Comparison of ENCODE assay signal across 22 cellular contexts in the genomic region with DNA sequence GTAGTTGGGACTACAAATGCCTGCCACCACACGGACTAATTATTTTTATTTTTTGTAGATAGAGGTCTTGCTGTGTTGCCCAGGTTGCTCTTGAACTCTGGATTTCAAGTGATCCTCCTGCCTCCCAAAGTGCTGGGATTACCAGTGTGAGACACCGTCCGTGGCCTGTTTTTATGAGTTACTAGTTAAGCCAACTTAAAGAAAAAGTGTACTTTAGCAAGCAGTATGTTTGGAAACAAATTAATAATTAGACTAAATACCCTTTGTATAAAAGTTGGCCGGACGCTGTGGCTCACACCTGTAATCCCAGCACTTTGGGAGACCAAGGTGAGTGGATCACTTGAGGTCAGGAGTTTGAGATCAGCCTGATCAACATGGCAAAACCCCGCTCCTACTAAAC. TPM values are rescaled to one million over a fixed set of nuclear protein-coding genes. Genes with fewer than 3 reads are reported as not detected.
DNase-seq lines count a peak whose midpoint lies in the region; ATAC-seq and TF ChIP-seq lines count a peak whose summit lies in the region.
"Had no signal": no experiment of that assay in that cellular context is flagged by ENCODE, and none has a peak within 500 bp of the region (broad histone marks: within the 10 kb centered on the region; RNA-seq: fewer than 3 reads in every experiment).

No MANE protein-coding gene starts in this region.

- no peaks in the 10 kb centered on the region for H3K4me1 Mint-ChIP-seq in CD4-positive, alpha-beta T cell (ENCODE audit: low read depth)
- H3K4me1 Mint-ChIP-seq: CD4-positive, CD25-positive, alpha-beta regulatory T cell had no signal

- H3K23ac ChIP-seq in trophoblast cell (ENCODE audit: low read length) = no peak overlapping the region

- WGBS in trophoblast cell (ENCODE audit: extremely low coverage, insufficient coverage, insufficient read length) = no CpG with 5 or more reads among the region's 6 CpGs

- intact Hi-C loops in CD4-positive, alpha-beta T cell (cut with DNase I, micrococcal nuclease) = no loop called here

- H3K27ac ChIP-seq in trophoblast cell (ENCODE audit: low read depth, low read length) = no peak overlapping the region
- no peak overlapping the region for H3K27ac ChIP-seq in CD4-positive, alpha-beta T cell (ENCODE audit: low read depth, low read length)
- H3K27ac ChIP-seq: 22Rv1, A549, BLaER1 had no signal

- POLR2A ChIA-PET in CD4-positive, alpha-beta T cell (lab: Charles Lee) = no interaction called here

- no peak overlapping the region for H2BK5ac ChIP-seq in trophoblast cell (ENCODE audit: low read depth, low read length, poor library complexity)

- no peak overlapping the region for H2BK120ac ChIP-seq in trophoblast cell (ENCODE audit: insufficient read depth, low read length, poor library complexity)

- H3K18ac ChIP-seq in trophoblast cell (ENCODE audit: low read length) = no peak overlapping the region

- no peaks in the 10 kb centered on the region for H3K36me3 Mint-ChIP-seq in CD4-positive, alpha-beta T cell (ENCODE audit: low read depth)
- H3K36me3 Mint-ChIP-seq: CD14-positive monocyte; CD4-positive, CD25-positive, alpha-beta regulatory T cell; CD8-positive, alpha-beta T cell had no signal

- H4K91ac ChIP-seq in trophoblast cell (ENCODE audit: low read depth, low read length) = no peak overlapping the region

- no peaks in the 10 kb centered on the region for H3K4me1 ChIP-seq in trophoblast cell (ENCODE audit: control insufficient read depth in 1 of 2, insufficient read depth in 2 of 2, low read length in 2 of 2)
- H3K4me1 ChIP-seq: Caco-2 had no signal

- H3K14ac ChIP-seq in trophoblast cell (ENCODE audit: low read length) = no peak overlapping the region

- H3K27me3 Mint-ChIP-seq in CD4-positive, alpha-beta T cell = no peaks in the 10 kb centered on the region

- no peak for TF ChIP-seq CTCF in CD4-positive, alpha-beta T cell (IDR thresholded peaks at IDR 0.05)

- H3K36me3 ChIP-seq in trophoblast cell (ENCODE audit: control insufficient read depth in 1 of 2, insufficient read depth in 2 of 2, low read length in 2 of 2) = no peaks in the 10 kb centered on the region
- H3K36me3 ChIP-seq: BE2C, BLaER1 had no signal

- no peak overlapping the region for H2AFZ ChIP-seq in trophoblast cell (ENCODE audit: insufficient read depth, low read length, poor library complexity)

- no peak overlapping the region for H2AK5ac ChIP-seq in trophoblast cell (ENCODE audit: low read length)

- no peak overlapping the region for H3K4me2 ChIP-seq in trophoblast cell (ENCODE audit: low read length)
- H3K4me2 ChIP-seq: A549, BLaER1 had no signal

- ATAC-seq in CD4-positive, alpha-beta T cell (ENCODE audit: poor library complexity) = no peak
- ATAC-seq: A549; CD8-positive, alpha-beta T cell had no signal

- H3K9me3 Mint-ChIP-seq in CD4-positive, alpha-beta T cell = no peaks in the 10 kb centered on the region
- H3K9me3 Mint-ChIP-seq: CD8-positive, alpha-beta T cell had no signal

- in situ Hi-C loops in Caki2 (cut with HindIII; ENCODE audit: low pct_unique_long_range_greater_than_20kb, low sequenced_read_pairs) = no loop called here

- H3K79me1 ChIP-seq in trophoblast cell (ENCODE audit: low read length) = no peaks in the 10 kb centered on the region

- no peak overlapping the region for H3K9ac ChIP-seq in trophoblast cell (ENCODE audit: low read length)
- H3K9ac ChIP-seq: BLaER1 had no signal

- no peak overlapping the region for H3K4ac ChIP-seq in trophoblast cell (ENCODE audit: low read depth, low read length)

- H3K9me3 ChIP-seq in trophoblast cell (ENCODE audit: insufficient read depth, low read depth, low read length) = no peaks in the 10 kb centered on the region
- H3K9me3 ChIP-seq in CD4-positive, alpha-beta T cell (ENCODE audit: control insufficient read depth, low read length) = no peaks in the 10 kb centered on the region
- H3K9me3 ChIP-seq: A549, BE2C, BLaER1, Caco-2 had no signal

- peak overlapping the region; percentile 9 for H4K12ac ChIP-seq in trophoblast cell (ENCODE audit: low read depth, low read length)

- H3K79me2 ChIP-seq in trophoblast cell (ENCODE audit: control insufficient read depth, insufficient read depth, low read length, poor library complexity) = no peaks in the 10 kb centered on the region

- no peaks in the 10 kb centered on the region for H3K27me3 ChIP-seq in trophoblast cell (ENCODE audit: insufficient read depth, low read length)
- H3K27me3 ChIP-seq in CD4-positive, alpha-beta T cell (ENCODE audit: control insufficient read depth, insufficient read depth, low read length) = no peaks in the 10 kb centered on the region
- H3K27me3 ChIP-seq: BE2C, BLaER1 had no signal

- DNase-seq in Caki2 (ENCODE audit: low read depth) (peak; percentile 51), left kidney (ENCODE audit: low read depth, low spot score) (peak; percentile 30), trophoblast cell (no peak), AG08396 (ENCODE audit: low spot score) (no peak), NCI-H524 (lab: John Stamatoyannopoulos, UW) (no peak)
- no peak for DNase-seq in CD4-positive, alpha-beta T cell
- DNase-seq: BE2C; C1 segment of cervical spinal cord; Caco-2; CD4-positive, CD25-positive, alpha-beta regulatory T cell; CD8-positive, alpha-beta T cell; DMS 273 treated with DMSO at 0.1 percent for 48 hours; DMS153; DMS53; DMS79; DND-41; EL; GF-D8 had no signal

- H3K4me3 ChIP-seq in trophoblast cell (ENCODE audit: low read depth, low read length) = no peak overlapping the region
- H3K4me3 ChIP-seq: A549, BLaER1 had no signal

- CTCF ChIA-PET in CD4-positive, alpha-beta T cell (lab: Charles Lee) = no interaction called here

- H4K8ac ChIP-seq in trophoblast cell (ENCODE audit: low read depth, low read length) = no peak overlapping the region

- no peak overlapping the region for H2BK12ac ChIP-seq in trophoblast cell (ENCODE audit: low read length)

- no peak overlapping the region for H3K27ac Mint-ChIP-seq in CD4-positive, alpha-beta T cell
- H3K27ac Mint-ChIP-seq: CD4-positive, CD25-positive, alpha-beta regulatory T cell; CD8-positive, alpha-beta T cell had no signal

- H3K4me3 Mint-ChIP-seq in CD4-positive, alpha-beta T cell = no peak overlapping the region
- H3K4me3 Mint-ChIP-seq: CD14-positive monocyte; CD4-positive, CD25-positive, alpha-beta regulatory T cell; CD8-positive, alpha-beta T cell had no signal

RNA-seq across cellular contexts. Expression of a gene that starts 14.2 kb away (rescaled TPM):
- total RNA-seq in Caki2 (2014; rRNA removed; shearing (Covaris generic); ENCODE audit: low replicate concordance) = 6.8 and 15.4 TPM in 2 replicates
- 8.9 and 9.4 TPM in 2 replicates for polyA plus RNA-seq in trophoblast cell (2013)
- 1 to 10 TPM; 3.9 to 4.1 TPM for total RNA-seq in CD4-positive, alpha-beta T cell

Comparison
In these comparisons a context has a peak if more than half of its experiments do, and no peak if none do; other contexts are left out.
1. DNase-seq: peak in Caki2 (single experiment) and left kidney (single experiment); none in trophoblast cell (0 of 2), AG08396 (single experiment), NCI-H524 (0 of 2) and CD4-positive, alpha-beta T cell (0 of 10).